ENCODE assay signal across 8 cellular contexts in the genomic region with DNA sequence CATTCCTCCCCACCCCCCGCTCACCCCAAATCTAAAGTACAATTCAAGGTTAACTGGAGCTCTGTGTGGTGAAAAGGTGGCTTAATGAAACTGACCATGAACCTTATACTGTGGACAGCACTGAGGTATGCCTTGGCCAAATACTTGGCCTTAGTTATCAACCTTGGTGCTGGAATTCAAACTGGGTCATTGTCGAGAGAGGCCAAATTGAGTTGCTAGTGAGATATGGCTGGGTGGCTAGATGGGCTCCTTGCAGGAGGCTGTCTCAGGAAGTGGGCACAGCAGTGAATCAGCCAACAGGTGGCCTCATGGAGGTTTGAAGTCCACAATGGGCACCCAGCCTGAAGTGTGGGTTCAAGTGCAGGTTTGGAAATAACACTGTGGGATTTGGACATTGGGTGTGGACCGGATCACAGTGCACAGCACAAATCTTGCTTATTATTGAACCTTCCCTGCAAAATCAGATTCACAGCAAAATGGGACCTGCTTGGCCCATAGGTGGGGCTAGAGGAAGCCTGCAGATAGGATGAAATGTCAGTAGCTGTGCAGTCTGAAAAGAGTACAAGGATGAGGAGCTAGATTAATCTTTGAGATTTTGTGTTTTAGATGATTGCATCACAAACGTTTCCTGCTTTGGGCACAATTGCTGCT. TPM values are rescaled to one million over a fixed set of nuclear protein-coding genes. Genes with fewer than 3 reads are reported as not detected.
DNase-seq lines count a peak whose midpoint lies in the region; ATAC-seq lines count a peak whose summit lies in the region.

No MANE protein-coding gene starts in this region.

- H3K27me3 Mint-ChIP-seq in CD8-positive, alpha-beta memory T cell, result no peaks in the 10 kb centered on the region

- H3K36me3 Mint-ChIP-seq in CD8-positive, alpha-beta memory T cell, result no peaks in the 10 kb centered on the region

- no peak overlapping the region for H3K4me3 ChIP-seq in CD8-positive, alpha-beta memory T cell (ENCODE audit: low read length)

- POLR2A ChIA-PET in CD8-positive, alpha-beta memory T cell (lab: Charles Lee), result no interaction called here

- H3K27ac Mint-ChIP-seq in CD8-positive, alpha-beta memory T cell, result peak overlapping the region in 1 of 8 donors; percentile 43

- H3K27ac ChIP-seq in CD8-positive, alpha-beta memory T cell (ENCODE audit: low read depth, low read length), result no peak overlapping the region

- H3K4me1 Mint-ChIP-seq in CD8-positive, alpha-beta memory T cell, result no peaks in the 10 kb centered on the region

- peak; percentile 64 for DNase-seq in DMS53 (lab: John Stamatoyannopoulos, UW)
- DNase-seq in UCSD-AML1 (lab: John Stamatoyannopoulos, UW; ENCODE audit: unreplicated experiment), result peak; percentile 21
- no peak for DNase-seq in left lobe of liver (ENCODE audit: low spot score)
- no peak for DNase-seq in CD8-positive, alpha-beta memory T cell

- H3K36me3 ChIP-seq in CD8-positive, alpha-beta memory T cell (ENCODE audit: insufficient read depth, low read length), result no peaks in the 10 kb centered on the region

- ATAC-seq in HG02798 (IDR thresholded peaks at IDR 0.05; ENCODE audit: poor library complexity, unreplicated experiment) (peak; percentile 73), left lobe of liver (peak; percentile 66), HG02885 (IDR thresholded peaks at IDR 0.05; ENCODE audit: poor library complexity, unreplicated experiment) (no peak), GM18907 (IDR thresholded peaks at IDR 0.05; ENCODE audit: unreplicated experiment) (no peak), HG03135 (IDR thresholded peaks at IDR 0.05; ENCODE audit: unreplicated experiment) (no peak)

- no peak overlapping the region for H3K4me3 Mint-ChIP-seq in CD8-positive, alpha-beta memory T cell

- CTCF ChIA-PET in CD8-positive, alpha-beta memory T cell (lab: Charles Lee), result no interaction called here

- H3K4me1 ChIP-seq in CD8-positive, alpha-beta memory T cell (ENCODE audit: insufficient read depth, low read length), result no peaks in the 10 kb centered on the region

- no peaks in the 10 kb centered on the region for H3K27me3 ChIP-seq in CD8-positive, alpha-beta memory T cell (ENCODE audit: insufficient read depth, low read length, poor library complexity, severe bottlenecking)

- peaks cover 6 to 19% (median 8%) of the 10 kb centered on the region in 5 donors for H3K9me3 Mint-ChIP-seq in CD8-positive, alpha-beta memory T cell

- H3K9me3 ChIP-seq in CD8-positive, alpha-beta memory T cell (ENCODE audit: low read length), result no peaks in the 10 kb centered on the region

RNA-seq across cellular contexts. Expression of gene BTBD3, which starts 5.6 kb away (rescaled TPM):
- 7.0 TPM for total RNA-seq in left lobe of liver
- under 1 TPM; 0.37 to 0.80 TPM for total RNA-seq in CD8-positive, alpha-beta memory T cell
- 0.18 TPM for polyA plus RNA-seq in CD8-positive, alpha-beta memory T cell

Comparison
In these comparisons a context has a peak if more than half of its experiments do, and no peak if none do; other contexts are left out.
1. DNase-seq: peak in DMS53 (single experiment) and UCSD-AML1 (single experiment); none in left lobe of liver (single experiment) and CD8-positive, alpha-beta memory T cell (0 of 5).
2. ATAC-seq: peak in HG02798 (single experiment) and left lobe of liver (single experiment); none in HG02885 (single experiment), GM18907 (single experiment) and HG03135 (single experiment).